Comparison of ENCODE assay signal across 8 cellular contexts in genomic region chr1:21289700-21290545, GRCh38. TPM values are rescaled to one million over a fixed set of nuclear protein-coding genes. Genes with fewer than 3 reads are reported as not detected.
DNase-seq lines count a peak whose midpoint lies in the region; ATAC-seq and TF ChIP-seq lines count a peak whose summit lies in the region.

ECE1 (minus strand) TSS chr1:21290463; CDS start chr1:21290414, 49 bp downstream.

- in situ Hi-C loops in GM13977 (cut with MboI; ENCODE audit: low pct_unique_long_range_greater_than_20kb, low sequenced_read_pairs, unreplicated experiment), result no loop called here

- peak within 1 kb of the TSS; percentile 77 for H2AFZ ChIP-seq in PC-3 (ENCODE audit: low read length)
- peak within 1 kb of the TSS; percentile 53 for H2AFZ ChIP-seq in parathyroid adenoma

- no peaks in the 10 kb centered on the region for H3K36me3 Mint-ChIP-seq in glutamatergic neuron (ENCODE audit: unreplicated experiment)

- H3K9ac ChIP-seq in PC-3 (ENCODE audit: low read length), result peak within 1 kb of the TSS; percentile 76
- no peak within 1 kb of the TSS for H3K9ac ChIP-seq in parathyroid adenoma

- H3K9me3 ChIP-seq in PC-3 (ENCODE audit: low read length), result no peaks in the 10 kb centered on the region
- H3K9me3 ChIP-seq in parathyroid adenoma (ENCODE audit: control insufficient read depth, low read length), result no peaks in the 10 kb centered on the region

- H3K4me1 ChIP-seq in PC-3 (ENCODE audit: insufficient read depth, low read length), result peaks cover 20% of the 10 kb centered on the region; the same call in 1 of the 2 replicates
- peaks cover 5% of the 10 kb centered on the region for H3K4me1 ChIP-seq in parathyroid adenoma

- peaks cover 4% of the 10 kb centered on the region for H3K27me3 Mint-ChIP-seq in glutamatergic neuron (ENCODE audit: unreplicated experiment)

- H3K4me3 Mint-ChIP-seq in glutamatergic neuron (ENCODE audit: unreplicated experiment), result peak within 1 kb of the TSS; percentile 84

- H3K4me3 ChIP-seq in PC-3 (ENCODE audit: low read length), result peak within 1 kb of the TSS; percentile 85
- H3K4me3 ChIP-seq in parathyroid adenoma (ENCODE audit: low read depth, low read length), result peak within 1 kb of the TSS; percentile 52

- CTCF ChIA-PET in PC-3 (lab: Charles Lee), result interaction anchor here (0.7 to 1.1 kb wide), 2 partner anchors 34 to 44 kb away, joined by 4 to 8 read pairs; no protein-coding TSS in a partner anchor

- peaks cover 21% of the 10 kb centered on the region for H3K79me2 ChIP-seq in PC-3 (ENCODE audit: low read length)
- peaks cover 16% of the 10 kb centered on the region for H3K79me2 ChIP-seq in parathyroid adenoma

- BruUV-seq in PC-3 (replicated peaks; lab: Mats Ljungman, UMichigan), result no TSS peak

- POLR2A ChIA-PET in PC-3 (lab: Charles Lee; ENCODE audit: unreplicated experiment), result no interaction called here

- intact Hi-C loops in PC-3 (cut with micrococcal nuclease), result loop anchor here (5.0 kb wide), 1 partner anchor 42 kb away; no protein-coding TSS in a partner anchor

- no peaks in the 10 kb centered on the region for H3K9me2 ChIP-seq in PC-3 (replicated peaks; ENCODE audit: low read length)

- H3K27ac Mint-ChIP-seq in glutamatergic neuron (ENCODE audit: unreplicated experiment), result peak within 1 kb of the TSS; percentile 75

- no peaks in the 10 kb centered on the region for H3F3A ChIP-seq in PC-3 (ENCODE audit: low read length, unreplicated experiment)

- peaks cover 4% of the 10 kb centered on the region for H3K9me3 Mint-ChIP-seq in glutamatergic neuron (ENCODE audit: unreplicated experiment)

- H3K4me2 ChIP-seq in PC-3 (ENCODE audit: low read length), result peak within 1 kb of the TSS; percentile 95
- peak within 1 kb of the TSS; percentile 75 for H3K4me2 ChIP-seq in parathyroid adenoma (ENCODE audit: low read length)

- no peaks in the 10 kb centered on the region for H3K36me3 ChIP-seq in PC-3 (ENCODE audit: low read depth, low read length)
- H3K36me3 ChIP-seq in parathyroid adenoma (ENCODE audit: control insufficient read depth, insufficient read depth, low read length), result no peaks in the 10 kb centered on the region

- H3K27ac ChIP-seq in PC-3 (ENCODE audit: low read length) (no peak within 1 kb of the TSS), parathyroid adenoma (peak within 1 kb of the TSS; percentile 51)

- ATAC-seq in PC-3, result peak; percentile 87

- no peaks in the 10 kb centered on the region for H3K27me3 ChIP-seq in PC-3 (ENCODE audit: low read length)
- H3K27me3 ChIP-seq in parathyroid adenoma (ENCODE audit: control insufficient read depth, insufficient read depth, low read length), result no peaks in the 10 kb centered on the region

- DNase-seq in GM13977 (ENCODE audit: low spot score) (peak; percentile 60), PC-3 (peak; percentile 49), glutamatergic neuron (peak; percentile 60), HK-2 (ENCODE audit: unreplicated experiment) (no peak), NCI-H187 treated with DMSO at 0.1 percent for 48 hours (lab: John Stamatoyannopoulos, UW) (no peak), HCEC 1CT (no peak)
- DNase-seq in activated naive CD4-positive, alpha-beta T cell treated with Interleukin-2 at 50 U/mL for 16 hours, result peak; percentile 53

- H3K4me1 Mint-ChIP-seq in glutamatergic neuron (ENCODE audit: low read depth, unreplicated experiment), result peaks cover 20% of the 10 kb centered on the region

- TF ChIP-seq CTCF in GM13977 (IDR thresholded peaks at IDR 0.05; ENCODE audit: extremely low read depth, insufficient read depth, missing control alignments) (no peak), PC-3 (conservative IDR thresholded peaks at IDR 0.05; ENCODE audit: low read depth, low read length) (no peak), glutamatergic neuron (IDR thresholded peaks at IDR 0.05; ENCODE audit: partially characterized antibody, unreplicated experiment) (no peak), parathyroid adenoma (IDR thresholded peaks at IDR 0.05) (no peak)

- H4K20me1 ChIP-seq in PC-3 (ENCODE audit: low read length), result no peaks in the 10 kb centered on the region

RNA-seq across cellular contexts. Expression of gene ECE1, which starts in this region (rescaled TPM):
- total RNA-seq in PC-3 (2014; rRNA removed) (86.8 and 110 TPM in 2 replicates), glutamatergic neuron (ENCODE audit: unreplicated experiment) (36.1 TPM)

Comparison
In these comparisons a context has a peak if more than half of its experiments do, and no peak if none do; other contexts are left out.
1. DNase-seq: peak in GM13977 (single experiment), PC-3 (single experiment), activated naive CD4-positive, alpha-beta T cell treated with Interleukin-2 at 50 U/mL for 16 hours (single experiment) and glutamatergic neuron (single experiment); none in HK-2 (single experiment), NCI-H187 treated with DMSO at 0.1 percent for 48 hours (single experiment) and HCEC 1CT (single experiment).